Comparison of ENCODE assay signal across 32 cellular contexts in the genomic region with DNA sequence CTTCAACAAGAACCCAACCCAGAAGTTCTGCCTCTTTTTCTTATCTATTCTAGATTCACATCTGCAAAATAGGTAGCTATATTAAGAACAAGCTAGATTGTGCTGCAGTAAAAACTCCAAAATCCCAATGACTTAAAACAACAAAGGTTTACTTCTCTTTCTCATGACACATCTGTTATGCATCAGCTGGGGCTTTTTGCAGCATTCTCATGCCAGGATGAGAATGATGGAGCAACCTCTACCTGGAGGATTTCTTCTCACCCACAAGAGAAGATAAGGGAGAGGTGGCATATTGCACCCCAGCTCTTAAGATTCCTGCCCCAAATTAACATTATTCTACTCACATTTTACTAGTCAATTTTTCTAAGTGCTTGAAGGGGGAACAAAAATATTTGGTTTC.
"Had no signal": no experiment of that assay in that cellular context is flagged by ENCODE, and none has a peak within 500 bp of the region (broad histone marks: within the 10 kb centered on the region; RNA-seq: fewer than 3 reads in every experiment).

No MANE protein-coding gene starts in this region.

- H3K36me3 ChIP-seq: esophagus squamous epithelium, WERI-Rb-1 had no signal

- FAIRE-seq: astrocyte, frontal cortex had no signal

- DNase-seq: activated B cell treated with CpG ODN at 0.5 μM for 24 hours; activated CD4-positive, alpha-beta memory T cell treated with anti-CD3 and anti-CD28 coated beads for 36 hours; activated CD4-positive, alpha-beta T cell treated with anti-CD3 and anti-CD28 coated beads, Interleukin-2, amount 10 ng/mL, durations not matched to agents 24 days and 14 days; activated CD8-positive, alpha-beta memory T cell treated with anti-CD3 and anti-CD28 coated beads, Interleukin-2, amount 10 ng/mL, durations not matched to agents 7 days and 5 days; activated CD8-positive, alpha-beta memory T cell treated with anti-CD3 and anti-CD28 coated beads, Interleukin-2, amount 50 U/mL, for 4 hours; activated CD8-positive, alpha-beta T cell treated with anti-CD3 and anti-CD28 coated beads, Interleukin-2, amount 10 ng/mL, durations not matched to agents 7 days and 5 days; activated gamma-delta T cell treated with Interleukin-2 at 50 U/mL for 16 hours; activated naive CD4-positive, alpha-beta T cell treated with anti-CD3 and anti-CD28 coated beads, Interleukin-2, amount 50 U/mL, for 16 hours; activated naive CD4-positive, alpha-beta T cell treated with Interleukin-2 at 50 U/mL for 16 hours; activated T-cell treated with anti-CD3 and anti-CD28 coated beads, Interleukin-2, amount 50 U/mL, for 24 hours; activated T-cell treated with anti-CD3 and anti-CD28 coated beads, Interleukin-2, amount 50 U/mL, for 72 hours; amniotic stem cell; anterior cingulate cortex; dorsolateral prefrontal cortex; effector memory CD4-positive, alpha-beta T cell; endodermal cell; esophagus squamous epithelium; head of caudate nucleus; hippocampal formation; T-helper 1 cell; T-helper 17 cell; T1000; WERI-Rb-1 had no signal

- H3K36me3 Mint-ChIP-seq: activated CD4-positive, alpha-beta memory T cell treated with anti-CD3 and anti-CD28 coated beads for 36 hours; activated CD8-positive, alpha-beta memory T cell treated with anti-CD3 and anti-CD28 coated beads, Interleukin-2, amount 10 ng/mL, durations not matched to agents 7 days and 5 days; activated naive CD8-positive, alpha-beta T cell had no signal

- H3K27me3 ChIP-seq: esophagus squamous epithelium had no signal

- H3K27me3 Mint-ChIP-seq: activated B cell treated with CpG ODN at 0.5 μM for 24 hours; activated CD4-positive, alpha-beta memory T cell treated with anti-CD3 and anti-CD28 coated beads for 36 hours; activated CD4-positive, alpha-beta T cell treated with anti-CD3 and anti-CD28 coated beads, Interleukin-2, amount 10 ng/mL, durations not matched to agents 24 days and 14 days; activated CD8-positive, alpha-beta memory T cell treated with anti-CD3 and anti-CD28 coated beads, Interleukin-2, amount 10 ng/mL, durations not matched to agents 7 days and 5 days; activated naive CD8-positive, alpha-beta T cell; activated T-cell treated with anti-CD3 and anti-CD28 coated beads, Interleukin-2, amount 50 U/mL, for 24 hours; central memory CD8-positive, alpha-beta T cell; dendritic cell treated with granulocyte-macrophage colony-stimulating factor and Interleukin-4, amounts not matched to agents 40 ng/mL and 50 ng/mL, for 4 days; T-helper 17 cell had no signal

- ATAC-seq: activated CD4-positive, CD25-positive, alpha-beta regulatory T cell treated with anti-CD3 and anti-CD28 coated beads, Interleukin-2, amount 50 U/mL, for 24 hours; activated CD8-positive, alpha-beta memory T cell treated with anti-CD3 and anti-CD28 coated beads, Interleukin-2, amount 10 ng/mL, durations not matched to agents 7 days and 5 days; activated CD8-positive, alpha-beta T cell treated with anti-CD3 and anti-CD28 coated beads, Interleukin-2, amount 10 ng/mL, durations not matched to agents 7 days and 5 days; activated T-cell treated with anti-CD3 and anti-CD28 coated beads, Interleukin-2, amount 50 U/mL, for 72 hours; T-helper 17 cell had no signal

- H3K4me1 Mint-ChIP-seq: activated CD4-positive, alpha-beta T cell treated with anti-CD3 and anti-CD28 coated beads, Interleukin-2, amount 10 ng/mL, durations not matched to agents 24 days and 14 days; activated CD8-positive, alpha-beta memory T cell treated with anti-CD3 and anti-CD28 coated beads, Interleukin-2, amount 10 ng/mL, durations not matched to agents 7 days and 5 days; central memory CD8-positive, alpha-beta T cell; endodermal cell; T-helper 17 cell had no signal

- H3K9me3 ChIP-seq: esophagus squamous epithelium had no signal

- H3K27ac Mint-ChIP-seq: activated B cell treated with CpG ODN at 0.5 μM for 24 hours; activated CD4-positive, alpha-beta memory T cell treated with anti-CD3 and anti-CD28 coated beads for 36 hours; activated CD4-positive, alpha-beta T cell treated with anti-CD3 and anti-CD28 coated beads, Interleukin-2, amount 10 ng/mL, durations not matched to agents 24 days and 14 days; activated CD8-positive, alpha-beta memory T cell treated with anti-CD3 and anti-CD28 coated beads, Interleukin-2, amount 10 ng/mL, durations not matched to agents 7 days and 5 days; activated CD8-positive, alpha-beta T cell treated with anti-CD3 and anti-CD28 coated beads, Interleukin-2, amount 10 ng/mL, durations not matched to agents 7 days and 5 days; activated naive CD8-positive, alpha-beta T cell; activated T-cell treated with anti-CD3 and anti-CD28 coated beads, Interleukin-2, amount 50 U/mL, for 24 hours; activated T-cell treated with anti-CD3 and anti-CD28 coated beads, Interleukin-2, amount 50 U/mL, for 72 hours; dendritic cell treated with granulocyte-macrophage colony-stimulating factor and Interleukin-4, amounts not matched to agents 40 ng/mL and 50 ng/mL, for 4 days; endodermal cell; T-helper 17 cell; T-helper 2 cell treated with Interferon-gamma antibody and Interleukin-4, amounts not matched to agents 5 μg/mL and 100 μg/mL, for 36 hours had no signal

- H3K4me3 ChIP-seq: coronary artery, dorsolateral prefrontal cortex, esophagus squamous epithelium had no signal

- H3K4me3 Mint-ChIP-seq: activated B cell treated with CpG ODN at 0.5 μM for 24 hours; activated CD4-positive, alpha-beta memory T cell treated with anti-CD3 and anti-CD28 coated beads for 36 hours; activated CD4-positive, alpha-beta T cell treated with anti-CD3 and anti-CD28 coated beads, Interleukin-2, amount 10 ng/mL, durations not matched to agents 24 days and 14 days; activated CD8-positive, alpha-beta memory T cell treated with anti-CD3 and anti-CD28 coated beads, Interleukin-2, amount 10 ng/mL, durations not matched to agents 7 days and 5 days; activated CD8-positive, alpha-beta T cell treated with anti-CD3 and anti-CD28 coated beads, Interleukin-2, amount 10 ng/mL, durations not matched to agents 7 days and 5 days; activated naive CD8-positive, alpha-beta T cell; activated T-cell treated with anti-CD3 and anti-CD28 coated beads, Interleukin-2, amount 50 U/mL, for 24 hours; activated T-cell treated with anti-CD3 and anti-CD28 coated beads, Interleukin-2, amount 50 U/mL, for 72 hours; central memory CD8-positive, alpha-beta T cell; dendritic cell treated with granulocyte-macrophage colony-stimulating factor and Interleukin-4, amounts not matched to agents 40 ng/mL and 50 ng/mL, for 4 days; endodermal cell; T-helper 17 cell; T-helper 2 cell treated with Interferon-gamma antibody and Interleukin-4, amounts not matched to agents 5 μg/mL and 100 μg/mL, for 36 hours had no signal

- H3K27ac ChIP-seq: coronary artery, dorsolateral prefrontal cortex, epithelial cell of prostate, esophagus squamous epithelium, WERI-Rb-1 had no signal

- H3K9me3 Mint-ChIP-seq: activated B cell treated with CpG ODN at 0.5 μM for 24 hours; activated CD4-positive, alpha-beta memory T cell treated with anti-CD3 and anti-CD28 coated beads for 36 hours; activated CD4-positive, alpha-beta T cell treated with anti-CD3 and anti-CD28 coated beads, Interleukin-2, amount 10 ng/mL, durations not matched to agents 24 days and 14 days; endodermal cell; T-helper 2 cell treated with Interferon-gamma antibody and Interleukin-4, amounts not matched to agents 5 μg/mL and 100 μg/mL, for 36 hours had no signal
